ENCODE assay signal across 14 cellular contexts in genomic region chr1:168945870-168946269, GRCh38.
DNase-seq lines count a peak whose midpoint lies in the region; ATAC-seq, FAIRE-seq and TF ChIP-seq lines count a peak whose summit lies in the region.
"Had no signal": no experiment of that assay in that cellular context is flagged by ENCODE, and none has a peak within 500 bp of the region (broad histone marks: within the 10 kb centered on the region; RNA-seq: fewer than 3 reads in every experiment).

No MANE protein-coding gene starts in this region.

- H2BK15ac ChIP-seq in H1 (ENCODE audit: low read length) = no peak overlapping the region

- H2BK20ac ChIP-seq in H1 (ENCODE audit: low read length) = no peak overlapping the region

- H3K4me1 Mint-ChIP-seq in neural progenitor cell (no peaks in the 10 kb centered on the region), WTC11 (peaks cover 10% of the 10 kb centered on the region)
- H3K4me1 Mint-ChIP-seq: natural killer cell, T-cell had no signal

- ATAC-seq in left lobe of liver (peak; percentile 98), WTC11 (no peak)
- ATAC-seq: natural killer cell, T-cell had no signal

- no peaks in the 10 kb centered on the region for H3K79me1 ChIP-seq in H1 (ENCODE audit: low read depth, low read length)

- FAIRE-seq in H1 (lab: Jason Lieb, UNC) = no peak

- H2BK120ac ChIP-seq in H1 (replicated peaks; ENCODE audit: low read depth, low read length) = no peak overlapping the region

- no peak overlapping the region for H3K4me2 ChIP-seq in H1 (ENCODE audit: insufficient read depth in 1 of 2, low read depth in 2 of 2, low read length in 2 of 2)
- no peak overlapping the region for H3K4me2 ChIP-seq in neural progenitor cell

- H4K20me1 ChIP-seq in H1 (replicated peaks in 1 of 2; ENCODE audit: control insufficient read depth in 1 of 2, insufficient read depth in 2 of 2, low read length in 2 of 2) (no peaks in the 10 kb centered on the region), neural progenitor cell (ENCODE audit: low read depth) (no peaks in the 10 kb centered on the region)

- H3K36me3 ChIP-seq in H1 (ENCODE audit: control insufficient read depth in 2 of 4, insufficient read depth in 4 of 4, low read length in 3 of 4) (no peaks in the 10 kb centered on the region), neural progenitor cell (no peaks in the 10 kb centered on the region)

- no peak overlapping the region for H4K5ac ChIP-seq in H1 (ENCODE audit: insufficient read length, low read depth, low read length)

- H3K18ac ChIP-seq in H1 (ENCODE audit: extremely low read depth, low read length) = no peak overlapping the region

- H3K4me3 ChIP-seq in H1 (ENCODE audit: extremely low read depth in 1 of 4, insufficient read depth in 2 of 4, low read depth in 3 of 4, low read length in 4 of 4) (no peak overlapping the region), neural progenitor cell (no peak overlapping the region)

- no peak overlapping the region for H3K9ac ChIP-seq in H1 (replicated peaks in 1 of 4; ENCODE audit: extremely low read depth in 1 of 4, low read depth in 3 of 4, low read length in 3 of 4)
- H3K9ac ChIP-seq in neural progenitor cell = no peak overlapping the region

- no peak for TF ChIP-seq CTCF in H1 (IDR thresholded peaks at IDR 0.05; ENCODE audit: control extremely low read depth in 1 of 3, insufficient read depth in 1 of 3, low read depth in 1 of 3, low read length in 3 of 3)
- no peak for TF ChIP-seq CTCF in neural progenitor cell (IDR thresholded peaks at IDR 0.05)
- no peak for TF ChIP-seq CTCF in WTC11 (IDR thresholded peaks at IDR 0.05)

- TF ChIP-seq RAD21 in H1 (IDR thresholded peaks at IDR 0.05 in 1 of 2, conservative IDR thresholded peaks at IDR 0.05 in 1 of 2; ENCODE audit: low read depth in 2 of 2, low read length in 2 of 2) = no peak

- CTCF ChIA-PET in H1 (lab: Charles Lee; ENCODE audit: partially characterized antibody) (interaction anchor here (0.6 to 1.3 kb wide), 3 partner anchors 9 to 745 kb away, joined by 3 to 5 read pairs (median 3); no protein-coding TSS in a partner anchor), WTC11 (lab: Charles Lee) (no interaction called here)

- no peak overlapping the region for H3K23ac ChIP-seq in H1 (ENCODE audit: insufficient read length)

- H3K56ac ChIP-seq in H1 (replicated peaks; ENCODE audit: insufficient read length, low read depth, low read length) = no peak overlapping the region

- H3K4me3 Mint-ChIP-seq in neural progenitor cell (no peak overlapping the region), WTC11 (no peak overlapping the region)
- H3K4me3 Mint-ChIP-seq: activated naive CD8-positive, alpha-beta T cell; natural killer cell; T-cell had no signal

- TF ChIP-seq POLR2A in H1 (IDR thresholded peaks at IDR 0.05; ENCODE audit: control extremely low read depth in 1 of 2, low read depth in 2 of 2, low read length in 2 of 2) = no peak

- H3F3A ChIP-seq in neural progenitor cell (ENCODE audit: low read depth) = no peaks in the 10 kb centered on the region

- H4K91ac ChIP-seq in H1 (replicated peaks; ENCODE audit: insufficient read length, low read length) = no peak overlapping the region

- no peak overlapping the region for H2AK5ac ChIP-seq in H1 (ENCODE audit: low read depth, low read length)

- no peaks in the 10 kb centered on the region for H3K27me3 Mint-ChIP-seq in neural progenitor cell (ENCODE audit: insufficient read depth, low read depth)
- no peaks in the 10 kb centered on the region for H3K27me3 Mint-ChIP-seq in WTC11 (ENCODE audit: low read depth)

- H3K23me2 ChIP-seq in H1 (ENCODE audit: low read depth, low read length) = no peaks in the 10 kb centered on the region; the same call in 1 of the 2 replicates

- no peak overlapping the region for H2BK5ac ChIP-seq in H1 (ENCODE audit: low read depth, low read length)

- H3K4me1 ChIP-seq in H1 (replicated peaks in 1 of 4; ENCODE audit: control insufficient read depth in 3 of 4, insufficient read depth in 4 of 4, low read length in 3 of 4) (peaks cover 0 to 3% (median 0%) of the 10 kb centered on the region in 4 experiments; a peak in 1 of 7 replicates), neural progenitor cell (no peaks in the 10 kb centered on the region)

- H3K27ac ChIP-seq in H1 (ENCODE audit: low read depth, low read length) (no peak overlapping the region), neural progenitor cell (no peak overlapping the region)

- H3K27me3 ChIP-seq in H1 (replicated peaks in 1 of 4; ENCODE audit: control insufficient read depth in 3 of 4, extremely low read depth in 1 of 4, insufficient read depth in 3 of 4, low read length in 3 of 4) = no peaks in the 10 kb centered on the region; a peak in 1 of 7 replicates
- no peaks in the 10 kb centered on the region for H3K27me3 ChIP-seq in neural progenitor cell

- H2BK12ac ChIP-seq in H1 (ENCODE audit: low read depth, low read length) = no peak overlapping the region

- 85% methylated on average over 3 of the region's 3 CpGs; no CpG with 5 or more reads in 1 of the 2 experiments for WGBS in H1 (ENCODE audit: extremely low coverage in 1 of 2, insufficient coverage in 1 of 2, insufficient read length in 1 of 2, insufficient replicate concordance in 2 of 2, low coverage in 1 of 2, low lambda C conversion rate in 2 of 2, missing lambda C conversion rate in 1 of 2), 2 experiments

- no peak overlapping the region for H3K14ac ChIP-seq in H1 (ENCODE audit: insufficient read length)

- H3K79me2 ChIP-seq in H1 (ENCODE audit: control insufficient read depth in 1 of 2, insufficient read depth in 2 of 2, low read length in 2 of 2) (no peaks in the 10 kb centered on the region), neural progenitor cell (ENCODE audit: low read depth) (no peaks in the 10 kb centered on the region)

- H3K27ac Mint-ChIP-seq in neural progenitor cell (no peak overlapping the region), WTC11 (no peak overlapping the region)
- H3K27ac Mint-ChIP-seq: activated naive CD8-positive, alpha-beta T cell; natural killer cell; T-cell had no signal

- no peak for TF ChIP-seq EP300 in H1 (IDR thresholded peaks at IDR 0.05; ENCODE audit: borderline replicate concordance in 1 of 2, low read depth in 2 of 2, low read length in 2 of 2)

- no peaks in the 10 kb centered on the region for H3K36me3 Mint-ChIP-seq in neural progenitor cell
- no peaks in the 10 kb centered on the region for H3K36me3 Mint-ChIP-seq in WTC11
- H3K36me3 Mint-ChIP-seq: activated naive CD8-positive, alpha-beta T cell; natural killer cell; T-cell had no signal

- no peak overlapping the region for H3K4ac ChIP-seq in H1 (replicated peaks; ENCODE audit: insufficient read length, low read depth, low read length)

- DNase-seq in HT-29 (ENCODE audit: low spot score) = peak; percentile 89
- no peak for DNase-seq in H1 (ENCODE audit: low read depth in 1 of 2, low spot score in 2 of 2)
- DNase-seq in left lobe of liver (ENCODE audit: low spot score) = peak; percentile 73
- DNase-seq in pulmonary artery endothelial cell (ENCODE audit: low read depth, low spot score) = peak; percentile 22
- no peak for DNase-seq in A172 (ENCODE audit: low spot score)
- DNase-seq in neural progenitor cell (ENCODE audit: low spot score) = no peak
- no peak for DNase-seq in NCI-H1930 (lab: John Stamatoyannopoulos, UW)
- no peak for DNase-seq in WTC11 (ENCODE audit: low spot score)
- DNase-seq: activated CD8-positive, alpha-beta memory T cell treated with anti-CD3 and anti-CD28 coated beads, Interleukin-2, amount 50 U/mL, for 4 hours; MV-4-11; natural killer cell; stimulated activated CD4-positive, alpha-beta T cell treated with anti-CD3 and anti-CD28 coated beads, Interleukin-15, amount 100 ng/mL, for 24 hours; T-cell had no signal

- POLR2A ChIA-PET in H1 (lab: Charles Lee; ENCODE audit: partially characterized antibody) (no interaction called here), WTC11 (lab: Charles Lee) (no interaction called here)

- H3K9me3 Mint-ChIP-seq in neural progenitor cell (no peaks in the 10 kb centered on the region), WTC11 (peaks cover 3% of the 10 kb centered on the region; the same call in 1 of the 2 replicates)
- H3K9me3 Mint-ChIP-seq: natural killer cell had no signal

- H3K9me3 ChIP-seq in H1 (ENCODE audit: insufficient read depth in 2 of 2, low read depth in 1 of 2, low read length in 1 of 2) (no peaks in the 10 kb centered on the region), neural progenitor cell (ENCODE audit: low read depth) (no peaks in the 10 kb centered on the region)

- H4K8ac ChIP-seq in H1 (ENCODE audit: extremely low read depth, insufficient read depth, low read length) = no peak overlapping the region

- H2AFZ ChIP-seq in H1 (ENCODE audit: low read length) (no peak overlapping the region), neural progenitor cell (replicated peaks) (no peak overlapping the region)

TF ChIP-seq in H1, 55 proteins besides CTCF, POLR2A, EP300 and RAD21:
- no peak for TF ChIP-seq FOSL1 (IDR thresholded peaks at IDR 0.05; ENCODE audit: insufficient read depth, low read depth, low read length)
- no peak for TF ChIP-seq CEBPB (IDR thresholded peaks at IDR 0.05; ENCODE audit: low read depth, low read length)
- no peak for TF ChIP-seq RFX5 (IDR thresholded peaks at IDR 0.05; ENCODE audit: borderline replicate concordance, low read depth, low read length)
- no peak for TF ChIP-seq SUZ12 (IDR thresholded peaks at IDR 0.05; ENCODE audit: low read length)
- no peak for TF ChIP-seq ATF3 (IDR thresholded peaks at IDR 0.05; ENCODE audit: insufficient read depth, low read depth, low read length)
- TF ChIP-seq POLR2AphosphoS5 (IDR thresholded peaks at IDR 0.05; ENCODE audit: low read depth, low read length) = 0 out of 2 replicates have a peak, but pooled peaks have one; percentile 35

TF ChIP-seq in WTC11, 78 proteins besides CTCF, POLR2A, EP300 and RAD21:
- no peak for TF ChIP-seq E2F1 (CRISPR knock-in tag; IDR thresholded peaks at IDR 0.05)
TF ChIP-seq in WTC11: peak in this region for 0.

Comparison
In these comparisons a context has a peak if more than half of its experiments do, and no peak if none do; other contexts are left out.
1. DNase-seq: peak in HT-29 (single experiment), left lobe of liver (single experiment) and pulmonary artery endothelial cell (single experiment); none in H1 (0 of 2), A172 (single experiment), neural progenitor cell (single experiment), NCI-H1930 (0 of 2) and WTC11 (single experiment).